In the genomic region with DNA sequence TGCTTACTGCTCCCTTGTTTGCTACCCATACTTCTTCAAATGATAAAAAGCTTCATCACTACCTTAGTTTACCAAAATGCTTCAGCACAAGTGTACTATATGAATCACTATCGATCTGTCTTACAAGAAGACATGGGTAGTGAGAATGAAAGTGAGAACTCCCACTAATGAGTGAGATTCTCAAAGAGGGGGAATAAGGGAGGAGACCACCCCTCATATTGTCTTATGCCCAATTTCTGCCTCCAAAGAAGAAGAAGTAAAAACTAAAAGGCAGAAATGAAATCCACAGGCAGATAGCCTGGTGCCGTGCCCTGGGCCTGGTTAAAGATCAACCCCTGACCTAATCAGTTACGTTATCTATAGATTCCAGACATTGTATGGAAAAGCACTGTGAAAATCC, we compare ENCODE assay signal across 14 cellular contexts. TPM values are rescaled to one million over a fixed set of nuclear protein-coding genes. Genes with fewer than 3 reads are reported as not detected.
"Had no signal": no experiment of that assay in that cellular context is flagged by ENCODE, and none has a peak within 500 bp of the region (broad histone marks: within the 10 kb centered on the region; RNA-seq: fewer than 3 reads in every experiment).

No MANE protein-coding gene starts in this region.

RNA-seq across cellular contexts. Expression of a gene that starts 29.8 kb away (rescaled TPM):
- total RNA-seq: ascending aorta, cardiac muscle cell, chondrocyte had no signal
- polyA plus RNA-seq: cardiac muscle cell had no signal

RNA-seq across cellular contexts. Expression of a gene that starts 52.9 kb away (rescaled TPM):
- total RNA-seq: activated naive CD4-positive, alpha-beta T cell treated with anti-CD3 and anti-CD28 coated beads for 36 hours; activated naive CD8-positive, alpha-beta T cell treated with anti-CD3 and anti-CD28 coated beads, Interleukin-2, amount 10 ng/mL, durations not matched to agents 7 days and 5 days; activated T-cell treated with anti-CD3 and anti-CD28 coated beads, Interleukin-2, amount 50 U/mL, for 4 hours; activated T-cell treated with anti-CD3 and anti-CD28 coated beads, Interleukin-2, amount 50 U/mL, for 72 hours; activated T-helper 2 cell treated with anti-CD3 and anti-CD28 coated beads, Interferon-gamma antibody, Interleukin-2, Interleukin-4, amounts not matched to agents 10 μg/mL and 5 μg/mL and 100 μg/mL, durations not matched to agents 14 hours and 24 hours and 36 hours; adrenal gland; ascending aorta; astrocyte; body of pancreas; breast epithelium; bronchial epithelial cell; chondrocyte had no signal
- polyA plus RNA-seq: adrenal gland, aorta had no signal
